In genomic region chr20:11143481-11143880, GRCh38 we compare ENCODE assay signal across 19 cellular contexts.
DNase-seq lines count a peak whose midpoint lies in the region; ATAC-seq and TF ChIP-seq lines count a peak whose summit lies in the region.
"Had no signal": no experiment of that assay in that cellular context is flagged by ENCODE, and none has a peak within 500 bp of the region (broad histone marks: within the 10 kb centered on the region; RNA-seq: fewer than 3 reads in every experiment).

No MANE protein-coding gene starts in this region.

- H3K9me3 ChIP-seq in SK-N-SH (no peaks in the 10 kb centered on the region), osteoblast (ENCODE audit: low read depth, low read length) (no peaks in the 10 kb centered on the region), gastroesophageal sphincter (no peaks in the 10 kb centered on the region)
- H3K9me3 ChIP-seq: BE2C had no signal

- H3K9me2 ChIP-seq in SK-N-SH = no peaks in the 10 kb centered on the region

- peak overlapping the region; percentile 64; the same call in 1 of the 2 replicates for H3K4me2 ChIP-seq in SK-N-SH
- H3K4me2 ChIP-seq in osteoblast (ENCODE audit: insufficient read depth, low read length) = peak overlapping the region; percentile 25
- H3K4me2 ChIP-seq: PC-9 had no signal

- TF ChIP-seq POLR2A in gastroesophageal sphincter (IDR thresholded peaks at IDR 0.05) = no peak

- POLR2A ChIA-PET in SK-N-SH (lab: Yijun Ruan, JAX) = no interaction called here

- no peak for TF ChIP-seq RAD21 in SK-N-SH (IDR thresholded peaks at IDR 0.05; ENCODE audit: low read length)

- H3K27me3 ChIP-seq in SK-N-SH (ENCODE audit: insufficient read depth) (no peaks in the 10 kb centered on the region), osteoblast (ENCODE audit: insufficient read depth, low read length) (no peaks in the 10 kb centered on the region), gastroesophageal sphincter (no peaks in the 10 kb centered on the region)
- H3K27me3 ChIP-seq: BE2C had no signal

- WGBS in SK-N-SH (ENCODE audit: low lambda C conversion rate) = 59% methylated on average over 2 of the region's 2 CpGs
- 37 to 60% methylated on average over 1 to 2 of the region's 2 CpGs for WGBS in gastroesophageal sphincter (ENCODE audit: low coverage in 1 of 2), 2 donors

- H3K4me3 ChIP-seq in SK-N-SH (ENCODE audit: low read depth in 2 of 2, low read length in 1 of 2) (no peak overlapping the region), fibroblast of mammary gland (ENCODE audit: control insufficient read depth, low read depth, low read length) (no peak overlapping the region), osteoblast (ENCODE audit: insufficient read depth, low read length) (no peak overlapping the region), gastroesophageal sphincter (no peak overlapping the region)
- H3K4me3 ChIP-seq: PC-9 had no signal

- TF ChIP-seq CTCF in SK-N-SH (IDR thresholded peaks at IDR 0.05) = no peak
- TF ChIP-seq CTCF in fibroblast of mammary gland (conservative IDR thresholded peaks at IDR 0.05; ENCODE audit: control insufficient read depth, insufficient read depth, low read depth, low read length) = no peak
- TF ChIP-seq CTCF in osteoblast (IDR thresholded peaks at IDR 0.05; ENCODE audit: extremely low read depth, low read depth, low read length) = no peak
- TF ChIP-seq CTCF in gastroesophageal sphincter (IDR thresholded peaks at IDR 0.05) = no peak

- H4K20me1 ChIP-seq in SK-N-SH (ENCODE audit: insufficient read depth) = no peaks in the 10 kb centered on the region
- H4K20me1 ChIP-seq in osteoblast (ENCODE audit: insufficient read depth, low read length) = no peaks in the 10 kb centered on the region

- H3K27ac ChIP-seq in SK-N-SH (ENCODE audit: low read depth in 2 of 2, low read length in 1 of 2) (peak overlapping the region; percentile 30 to 100; a peak in 3 of 4 replicates), osteoblast (ENCODE audit: low read depth, low read length) (peak overlapping the region; percentile 85), gastroesophageal sphincter (no peak overlapping the region)
- H3K27ac ChIP-seq: 22Rv1, PC-9 had no signal

- H3F3A ChIP-seq in SK-N-SH (replicated peaks; ENCODE audit: insufficient read depth) = peaks cover 22% of the 10 kb centered on the region

- ATAC-seq in SK-N-SH treated with all-trans-retinoic acid at 6 μM for 48 hours (no peak), HG03280 (IDR thresholded peaks at IDR 0.05; ENCODE audit: unreplicated experiment) (no peak), gastroesophageal sphincter (no peak)
- ATAC-seq: HCT116 had no signal

- no peak for DNase-seq in SK-N-SH
- peak; percentile 63 for DNase-seq in fibroblast of mammary gland (ENCODE audit: low read depth)
- DNase-seq in osteoblast (ENCODE audit: insufficient read length, low spot score, missing footprints) = no peak
- no peak for DNase-seq in stimulated activated CD4-positive, alpha-beta T cell treated with anti-CD3 and anti-CD28 coated beads, Interleukin-15, amount 100 ng/mL, for 24 hours
- DNase-seq in NCI-H1417 (lab: John Stamatoyannopoulos, UW) = no peak
- DNase-seq: BE2C; Calu3; CD4-positive, alpha-beta T cell; KG1; NCI-H1436 treated with DMSO at 0.1 percent for 48 hours; NCI-H2081 treated with DMSO at 0.1 percent for 48 hours; NCI-H510A; NCI-H82; PC-9 had no signal

- H2AFZ ChIP-seq in SK-N-SH (ENCODE audit: low read depth) = peak overlapping the region; percentile 32; the same call in 1 of the 2 replicates
- H2AFZ ChIP-seq in osteoblast (ENCODE audit: low read length) = no peak overlapping the region
- H2AFZ ChIP-seq: PC-9 had no signal

- H3K9ac ChIP-seq in SK-N-SH = peak overlapping the region; percentile 80; the same call in 1 of the 2 replicates

- CTCF ChIA-PET in SK-N-SH (lab: Yijun Ruan, JAX) = interaction anchor here (0.6 kb wide), 1 partner anchor 712 kb away, joined by 4 read pairs; no protein-coding TSS in a partner anchor

- H3K4me1 ChIP-seq in SK-N-SH (ENCODE audit: control insufficient read depth in 1 of 2, insufficient read depth in 2 of 2, low read depth in 1 of 2, low read length in 1 of 2) (peaks cover 0 to 15% of the 10 kb centered on the region in 2 experiments; a peak in 2 of 4 replicates), osteoblast (ENCODE audit: insufficient read depth, low read length) (peaks cover 27% of the 10 kb centered on the region), gastroesophageal sphincter (no peaks in the 10 kb centered on the region)
- H3K4me1 ChIP-seq: BE2C had no signal

- no peaks in the 10 kb centered on the region for H3K36me3 ChIP-seq in SK-N-SH (replicated peaks in 1 of 2; ENCODE audit: control insufficient read depth in 1 of 2, insufficient read depth in 2 of 2, low read length in 1 of 2)
- no peaks in the 10 kb centered on the region for H3K36me3 ChIP-seq in osteoblast (ENCODE audit: insufficient read depth, low read length)
- no peaks in the 10 kb centered on the region for H3K36me3 ChIP-seq in gastroesophageal sphincter
- H3K36me3 ChIP-seq: BE2C had no signal

- H3K79me2 ChIP-seq in SK-N-SH (ENCODE audit: insufficient read depth) (no peaks in the 10 kb centered on the region), osteoblast (ENCODE audit: insufficient read depth, low read length) (no peaks in the 10 kb centered on the region)

- TF ChIP-seq EP300 in SK-N-SH (IDR thresholded peaks at IDR 0.05; ENCODE audit: borderline replicate concordance in 1 of 2, low read depth in 1 of 2, low read length in 1 of 2) = no peak
- no peak for TF ChIP-seq EP300 in gastroesophageal sphincter (IDR thresholded peaks at IDR 0.05)

TF ChIP-seq in SK-N-SH, 30 proteins besides CTCF, POLR2A, EP300 and RAD21 (continues in another document):
- TF ChIP-seq NRF1 (IDR thresholded peaks at IDR 0.05; ENCODE audit: low read depth, low read length) (no peak), YY1 (IDR thresholded peaks at IDR 0.05; ENCODE audit: low read depth) (no peak), GABPA (IDR thresholded peaks at IDR 0.05; ENCODE audit: low read depth) (no peak), SIN3A (IDR thresholded peaks at IDR 0.05; ENCODE audit: borderline replicate concordance, low read depth, low read length) (no peak), ZBTB33 (IDR thresholded peaks at IDR 0.05; ENCODE audit: borderline replicate concordance, low read depth) (no peak), MAX (IDR thresholded peaks at IDR 0.05; ENCODE audit: low read depth) (no peak)

TF ChIP-seq in SK-N-SH treated with all-trans-retinoic acid at 6 μM for 48 hours, 23 proteins besides CTCF, POLR2A, EP300 and RAD21:
- TF ChIP-seq ZNF8 (CRISPR knock-in tag; IDR thresholded peaks at IDR 0.05) (no peak), ZFP30 (CRISPR knock-in tag; IDR thresholded peaks at IDR 0.05) (no peak), ESRRG (CRISPR knock-in tag; IDR thresholded peaks at IDR 0.05) (no peak), TOX (CRISPR knock-in tag; IDR thresholded peaks at IDR 0.05; ENCODE audit: borderline replicate concordance) (no peak), PPARA (CRISPR knock-in tag; IDR thresholded peaks at IDR 0.05; ENCODE audit: borderline replicate concordance) (no peak), ISL1 (CRISPR knock-in tag; IDR thresholded peaks at IDR 0.05) (no peak), ZC3H10 (CRISPR knock-in tag; IDR thresholded peaks at IDR 0.05) (no peak), ZNF565 (CRISPR knock-in tag; conservative IDR thresholded peaks at IDR 0.05; ENCODE audit: low read depth) (no peak), TSHZ2 (CRISPR knock-in tag; IDR thresholded peaks at IDR 0.05) (no peak), OSR1 (CRISPR knock-in tag; IDR thresholded peaks at IDR 0.05) (no peak), TCF4 (CRISPR knock-in tag; IDR thresholded peaks at IDR 0.05; ENCODE audit: borderline replicate concordance) (no peak)

Comparison
In these comparisons a context has a peak if more than half of its experiments do, and no peak if none do; other contexts are left out.
1. H3K27ac ChIP-seq: peak in SK-N-SH (2 of 2) and osteoblast (single experiment); none in gastroesophageal sphincter (0 of 4).